1 cellular context compared by ENCODE assay signal in genomic region chr14:103057372-103058208, GRCh38.
TF ChIP-seq lines count a peak whose summit lies in the region.

CDC42BPB (minus strand) TSS chr14:103057549; CDS start chr14:103057173, 376 bp downstream.

TF ChIP-seq in SK-N-SH, 30 proteins besides CTCF, POLR2A, EP300 and RAD21 (continued from another document):
- TF ChIP-seq RFX5 (IDR thresholded peaks at IDR 0.05; ENCODE audit: low read length): no peak
- peak; percentile 72 for TF ChIP-seq NRF1 (IDR thresholded peaks at IDR 0.05; ENCODE audit: low read depth, low read length)
- TF ChIP-seq TAF1 (IDR thresholded peaks at IDR 0.05; ENCODE audit: borderline replicate concordance, low read depth, low read length): no peak
- peak; percentile 61; the same call in 1 of the 2 replicates for TF ChIP-seq MXI1 (IDR thresholded peaks at IDR 0.05; ENCODE audit: low read depth, low read length)
- TF ChIP-seq POLR2AphosphoS5 (IDR thresholded peaks at IDR 0.05; ENCODE audit: low read depth, low read length): peak; percentile 23; the same call in 1 of the 2 replicates
- TF ChIP-seq REST (IDR thresholded peaks at IDR 0.05; ENCODE audit: low read depth, low read length): no peak
